In the genomic region with DNA sequence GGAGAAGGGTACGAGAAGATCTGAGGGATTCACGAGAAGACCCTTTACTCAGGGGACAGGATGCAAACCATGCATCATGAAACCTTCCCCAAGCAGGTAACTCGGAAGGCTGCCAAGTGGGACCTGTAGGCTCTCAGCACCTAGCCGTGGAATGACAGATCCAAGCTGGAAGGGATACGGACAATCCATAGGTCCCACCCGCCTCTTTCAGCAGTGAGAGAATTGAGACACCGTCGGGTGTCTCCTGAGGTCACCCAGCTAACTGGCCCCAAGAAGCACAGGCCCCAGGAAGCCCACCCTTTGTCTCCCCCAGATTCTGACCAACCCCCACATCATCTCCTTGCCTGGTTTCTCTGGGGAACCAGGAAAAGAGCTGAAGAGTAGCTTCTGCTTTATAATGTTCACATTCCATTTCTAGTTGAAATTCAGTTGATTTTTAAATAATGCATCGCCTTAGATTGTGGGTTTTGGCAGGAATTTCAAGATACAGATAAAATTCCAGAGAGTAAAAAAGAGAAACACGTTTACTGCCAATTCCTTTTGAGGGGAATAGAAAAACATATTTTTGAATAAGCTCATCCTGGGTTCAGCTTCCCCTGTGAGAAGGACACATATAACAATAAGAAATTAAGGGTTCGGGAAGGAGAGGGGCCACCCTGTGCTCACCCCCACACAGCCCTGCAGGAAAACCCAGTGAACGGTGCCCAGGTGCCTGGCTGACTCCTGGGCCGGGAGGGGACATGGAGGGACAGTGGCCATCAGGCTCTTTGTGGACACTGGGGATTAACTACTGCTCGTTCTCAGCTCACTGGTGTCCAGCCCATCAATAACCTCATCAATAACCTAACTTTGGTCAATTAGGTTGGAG, we compare ENCODE assay signal across 14 cellular contexts.
"Had no signal": no experiment of that assay in that cellular context is flagged by ENCODE, and none has a peak within 500 bp of the region (broad histone marks: within the 10 kb centered on the region; RNA-seq: fewer than 3 reads in every experiment).

No MANE protein-coding gene starts in this region.

- H3K4me3 Mint-ChIP-seq: activated naive CD4-positive, alpha-beta T cell treated with anti-CD3 and anti-CD28 coated beads, Interleukin-2, amount 10 ng/mL, durations not matched to agents 7 days and 5 days had no signal

- H3K36me3 ChIP-seq: ascending aorta, thyroid gland, WERI-Rb-1 had no signal

- H3K4me3 ChIP-seq: mucosa of descending colon, thyroid gland had no signal

- H3K4me1 Mint-ChIP-seq: activated naive CD4-positive, alpha-beta T cell treated with anti-CD3 and anti-CD28 coated beads, Interleukin-2, amount 10 ng/mL, durations not matched to agents 7 days and 5 days had no signal

- H3K27me3 ChIP-seq: ascending aorta, thyroid gland had no signal

- H3K27ac Mint-ChIP-seq: activated naive CD4-positive, alpha-beta T cell treated with anti-CD3 and anti-CD28 coated beads, Interleukin-2, amount 10 ng/mL, durations not matched to agents 7 days and 5 days; naive B cell had no signal

- H3K9me3 Mint-ChIP-seq: activated naive CD4-positive, alpha-beta T cell treated with anti-CD3 and anti-CD28 coated beads, Interleukin-2, amount 10 ng/mL, durations not matched to agents 7 days and 5 days had no signal

- H3K36me3 Mint-ChIP-seq: activated naive CD4-positive, alpha-beta T cell treated with anti-CD3 and anti-CD28 coated beads, Interleukin-2, amount 10 ng/mL, durations not matched to agents 7 days and 5 days; naive B cell had no signal

- H3K27ac ChIP-seq: ascending aorta, thyroid gland, WERI-Rb-1 had no signal

- DNase-seq: activated CD4-positive, alpha-beta T cell treated with anti-CD3 and anti-CD28 coated beads, Interleukin-2, amount 50 U/mL, for 4 hours; activated naive CD4-positive, alpha-beta T cell treated with anti-CD3 and anti-CD28 coated beads, Interleukin-2, amount 10 ng/mL, durations not matched to agents 7 days and 5 days; activated T-cell treated with anti-CD3 and anti-CD28 coated beads for 4 hours; foreskin melanocyte; hypothalamus; left ventricle myocardium superior; mucosa of descending colon; naive B cell; stimulated activated CD4-positive, alpha-beta T cell treated with anti-CD3 and anti-CD28 coated beads, Interleukin-2, amount 100 ng/mL, for 24 hours; stimulated activated naive CD4-positive, alpha-beta T cell treated with Interleukin-2 at 50 U/mL for 16 hours; SW 1271; WERI-Rb-1 had no signal

- H3K9me3 ChIP-seq: ascending aorta, mucosa of descending colon, thyroid gland had no signal
